In the genomic region with DNA sequence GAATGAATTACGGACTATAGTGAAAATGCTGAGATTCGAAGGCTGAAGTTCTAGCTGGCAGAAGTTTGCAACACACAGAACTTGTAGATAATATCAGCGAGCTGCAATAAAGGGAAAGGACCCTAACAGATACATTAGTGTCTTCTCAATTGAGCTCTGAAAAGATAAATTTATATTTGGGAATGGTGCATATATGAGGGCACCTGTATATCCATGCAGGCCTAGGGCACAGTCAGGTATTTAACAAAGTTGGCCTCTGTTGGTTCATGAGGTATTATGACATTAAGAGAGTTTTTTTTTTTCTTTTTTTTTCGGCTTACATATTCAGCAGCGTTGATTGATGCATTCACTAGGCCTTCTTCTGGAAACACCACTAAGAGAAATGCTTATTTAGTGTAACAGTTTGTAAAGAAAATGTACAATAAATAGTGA, we compare ENCODE assay signal across 1 cellular context.
TF ChIP-seq lines count a peak whose summit lies in the region.

No MANE protein-coding gene starts in this region.

TF ChIP-seq in K562, 482 proteins besides CTCF, POLR2A, EP300 and RAD21 (continued from another document):
- TF ChIP-seq, protein P1, sequence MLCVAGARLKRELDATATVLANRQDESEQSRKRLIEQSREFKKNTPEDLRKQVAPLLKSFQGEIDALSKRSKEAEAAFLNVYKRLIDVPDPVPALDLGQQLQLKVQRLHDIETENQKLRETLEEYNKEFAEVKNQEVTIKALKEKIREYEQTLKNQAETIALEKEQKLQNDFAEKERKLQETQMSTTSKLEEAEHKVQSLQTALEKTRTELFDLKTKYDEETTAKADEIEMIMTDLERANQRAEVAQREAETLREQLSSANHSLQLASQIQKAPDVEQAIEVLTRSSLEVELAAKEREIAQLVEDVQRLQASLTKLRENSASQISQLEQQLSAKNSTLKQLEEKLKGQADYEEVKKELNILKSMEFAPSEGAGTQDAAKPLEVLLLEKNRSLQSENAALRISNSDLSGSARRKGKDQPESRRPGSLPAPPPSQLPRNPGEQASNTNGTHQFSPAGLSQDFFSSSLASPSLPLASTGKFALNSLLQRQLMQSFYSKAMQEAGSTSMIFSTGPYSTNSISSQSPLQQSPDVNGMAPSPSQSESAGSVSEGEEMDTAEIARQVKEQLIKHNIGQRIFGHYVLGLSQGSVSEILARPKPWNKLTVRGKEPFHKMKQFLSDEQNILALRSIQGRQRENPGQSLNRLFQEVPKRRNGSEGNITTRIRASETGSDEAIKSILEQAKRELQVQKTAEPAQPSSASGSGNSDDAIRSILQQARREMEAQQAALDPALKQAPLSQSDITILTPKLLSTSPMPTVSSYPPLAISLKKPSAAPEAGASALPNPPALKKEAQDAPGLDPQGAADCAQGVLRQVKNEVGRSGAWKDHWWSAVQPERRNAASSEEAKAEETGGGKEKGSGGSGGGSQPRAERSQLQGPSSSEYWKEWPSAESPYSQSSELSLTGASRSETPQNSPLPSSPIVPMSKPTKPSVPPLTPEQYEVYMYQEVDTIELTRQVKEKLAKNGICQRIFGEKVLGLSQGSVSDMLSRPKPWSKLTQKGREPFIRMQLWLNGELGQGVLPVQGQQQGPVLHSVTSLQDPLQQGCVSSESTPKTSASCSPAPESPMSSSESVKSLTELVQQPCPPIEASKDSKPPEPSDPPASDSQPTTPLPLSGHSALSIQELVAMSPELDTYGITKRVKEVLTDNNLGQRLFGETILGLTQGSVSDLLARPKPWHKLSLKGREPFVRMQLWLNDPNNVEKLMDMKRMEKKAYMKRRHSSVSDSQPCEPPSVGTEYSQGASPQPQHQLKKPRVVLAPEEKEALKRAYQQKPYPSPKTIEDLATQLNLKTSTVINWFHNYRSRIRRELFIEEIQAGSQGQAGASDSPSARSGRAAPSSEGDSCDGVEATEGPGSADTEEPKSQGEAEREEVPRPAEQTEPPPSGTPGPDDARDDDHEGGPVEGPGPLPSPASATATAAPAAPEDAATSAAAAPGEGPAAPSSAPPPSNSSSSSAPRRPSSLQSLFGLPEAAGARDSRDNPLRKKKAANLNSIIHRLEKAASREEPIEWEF (CRISPR knock-in tag; IDR thresholded peaks at IDR 0.05): no peak
- TF ChIP-seq, protein P2, sequence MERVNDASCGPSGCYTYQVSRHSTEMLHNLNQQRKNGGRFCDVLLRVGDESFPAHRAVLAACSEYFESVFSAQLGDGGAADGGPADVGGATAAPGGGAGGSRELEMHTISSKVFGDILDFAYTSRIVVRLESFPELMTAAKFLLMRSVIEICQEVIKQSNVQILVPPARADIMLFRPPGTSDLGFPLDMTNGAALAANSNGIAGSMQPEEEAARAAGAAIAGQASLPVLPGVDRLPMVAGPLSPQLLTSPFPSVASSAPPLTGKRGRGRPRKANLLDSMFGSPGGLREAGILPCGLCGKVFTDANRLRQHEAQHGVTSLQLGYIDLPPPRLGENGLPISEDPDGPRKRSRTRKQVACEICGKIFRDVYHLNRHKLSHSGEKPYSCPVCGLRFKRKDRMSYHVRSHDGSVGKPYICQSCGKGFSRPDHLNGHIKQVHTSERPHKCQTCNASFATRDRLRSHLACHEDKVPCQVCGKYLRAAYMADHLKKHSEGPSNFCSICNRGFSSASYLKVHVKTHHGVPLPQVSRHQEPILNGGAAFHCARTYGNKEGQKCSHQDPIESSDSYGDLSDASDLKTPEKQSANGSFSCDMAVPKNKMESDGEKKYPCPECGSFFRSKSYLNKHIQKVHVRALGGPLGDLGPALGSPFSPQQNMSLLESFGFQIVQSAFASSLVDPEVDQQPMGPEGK (CRISPR knock-in tag; IDR thresholded peaks at IDR 0.05; ENCODE audit: borderline replicate concordance): no peak
- TF ChIP-seq, protein P3, sequence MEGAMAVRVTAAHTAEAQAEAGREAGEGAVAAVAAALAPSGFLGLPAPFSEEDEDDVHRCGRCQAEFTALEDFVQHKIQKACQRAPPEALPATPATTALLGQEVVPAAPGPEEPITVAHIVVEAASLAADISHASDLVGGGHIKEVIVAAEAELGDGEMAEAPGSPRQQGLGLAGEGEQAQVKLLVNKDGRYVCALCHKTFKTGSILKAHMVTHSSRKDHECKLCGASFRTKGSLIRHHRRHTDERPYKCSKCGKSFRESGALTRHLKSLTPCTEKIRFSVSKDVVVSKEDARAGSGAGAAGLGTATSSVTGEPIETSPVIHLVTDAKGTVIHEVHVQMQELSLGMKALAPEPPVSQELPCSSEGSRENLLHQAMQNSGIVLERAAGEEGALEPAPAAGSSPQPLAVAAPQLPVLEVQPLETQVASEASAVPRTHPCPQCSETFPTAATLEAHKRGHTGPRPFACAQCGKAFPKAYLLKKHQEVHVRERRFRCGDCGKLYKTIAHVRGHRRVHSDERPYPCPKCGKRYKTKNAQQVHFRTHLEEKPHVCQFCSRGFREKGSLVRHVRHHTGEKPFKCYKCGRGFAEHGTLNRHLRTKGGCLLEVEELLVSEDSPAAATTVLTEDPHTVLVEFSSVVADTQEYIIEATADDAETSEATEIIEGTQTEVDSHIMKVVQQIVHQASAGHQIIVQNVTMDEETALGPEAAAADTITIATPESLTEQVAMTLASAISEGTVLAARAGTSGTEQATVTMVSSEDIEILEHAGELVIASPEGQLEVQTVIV (CRISPR knock-in tag; IDR thresholded peaks at IDR 0.05; ENCODE audit: borderline replicate concordance): no peak
- peak; percentile 29 for TF ChIP-seq BRD9 (IDR thresholded peaks at IDR 0.05; ENCODE audit: low read depth, partially characterized antibody)
- no peak for TF ChIP-seq CBX8 (IDR thresholded peaks at IDR 0.05; ENCODE audit: borderline replicate concordance, extremely low read depth, low read depth, low read length, poor library complexity, severe bottlenecking)
- TF ChIP-seq ZNF143 (CRISPR knock-in tag; IDR thresholded peaks at IDR 0.05): no peak
- no peak for TF ChIP-seq GABPB1 (CRISPR knock-in tag; IDR thresholded peaks at IDR 0.05)
- no peak for TF ChIP-seq NR3C1 (CRISPR knock-in tag; IDR thresholded peaks at IDR 0.05)
- TF ChIP-seq SMAD1 (IDR thresholded peaks at IDR 0.05; ENCODE audit: low read depth, low read length, partially characterized antibody): no peak
- no peak for TF ChIP-seq ZNF695 (CRISPR knock-in tag; IDR thresholded peaks at IDR 0.05)
- 0 out of 2 replicates have a peak, but pooled peaks have one; percentile 28 for TF ChIP-seq NBN (IDR thresholded peaks at IDR 0.05; ENCODE audit: low read depth)
- TF ChIP-seq, protein P4, sequence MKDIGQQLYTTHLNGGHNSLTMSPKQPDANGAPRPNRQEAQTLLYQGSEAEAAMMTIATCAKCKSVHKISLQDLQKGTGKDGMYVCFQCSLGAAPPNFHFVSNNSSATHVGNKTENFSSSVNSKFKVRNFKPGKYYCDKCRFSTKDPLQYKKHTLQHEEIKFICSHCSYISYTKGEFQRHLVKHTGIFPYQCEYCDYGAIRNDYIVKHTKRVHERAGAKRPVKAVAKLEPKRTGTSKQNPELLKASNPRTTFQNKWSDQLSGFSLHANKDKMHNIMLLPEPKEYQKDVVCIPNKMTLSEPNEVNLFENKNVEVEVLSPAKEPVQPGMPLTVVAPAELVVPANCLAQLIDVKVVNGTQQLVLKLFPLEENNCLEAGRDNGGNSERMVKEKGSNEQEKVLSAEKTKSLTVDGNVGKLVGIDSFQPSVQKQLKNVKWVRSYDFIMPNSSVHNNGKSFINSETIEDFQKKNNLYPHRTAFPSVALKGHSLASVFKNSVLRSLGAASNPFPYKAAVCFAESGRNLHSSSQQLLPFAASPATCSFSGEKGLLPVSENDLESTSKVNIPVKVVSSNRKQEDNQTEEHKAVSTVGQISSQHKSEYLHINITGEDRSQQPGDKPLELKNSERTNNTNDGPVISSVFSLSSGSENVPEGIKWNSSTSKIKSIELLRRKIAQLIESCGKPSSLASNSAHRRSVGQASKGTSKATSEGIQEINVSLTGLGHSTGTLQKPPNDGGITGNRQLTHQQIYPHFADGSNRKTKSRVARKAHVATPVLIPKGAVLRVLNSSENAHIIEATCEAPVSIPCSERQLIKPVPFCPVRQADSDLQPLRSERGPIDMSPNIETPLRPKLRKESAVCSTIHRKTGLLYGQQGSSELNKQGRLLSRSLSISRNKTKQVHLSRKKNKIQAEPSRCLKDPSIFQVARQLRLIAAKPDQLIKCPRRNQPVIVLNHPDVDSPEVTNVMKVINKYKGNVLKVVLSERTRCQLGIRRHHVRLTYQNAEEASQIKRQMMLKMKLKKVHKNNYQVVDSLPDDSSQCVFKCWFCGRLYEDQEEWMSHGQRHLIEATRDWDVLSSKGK (CRISPR knock-in tag; IDR thresholded peaks at IDR 0.05): no peak
- TF ChIP-seq ZNF583 (CRISPR knock-in tag; IDR thresholded peaks at IDR 0.05): no peak
- TF ChIP-seq HSF4 (CRISPR knock-in tag; IDR thresholded peaks at IDR 0.05; ENCODE audit: borderline replicate concordance): no peak
